Comparison of ENCODE assay signal across 23 cellular contexts in genomic region chr5:149998281-149998680, GRCh38. TPM values are rescaled to one million over a fixed set of nuclear protein-coding genes. Genes with fewer than 3 reads are reported as not detected.
DNase-seq lines count a peak whose midpoint lies in the region; ATAC-seq and TF ChIP-seq lines count a peak whose summit lies in the region.
"Had no signal": no experiment of that assay in that cellular context is flagged by ENCODE, and none has a peak within 500 bp of the region (broad histone marks: within the 10 kb centered on the region; RNA-seq: fewer than 3 reads in every experiment).

No MANE protein-coding gene starts in this region.

- intact Hi-C loops in CD4-positive, alpha-beta T cell (cut with DNase I, micrococcal nuclease): loop anchor here in 1 of 2 experiments (5.0 to 10.0 kb wide), 3 partner anchors 357 to 1613 kb away; partner anchors contain the start of genes FBXO38 and TCOF1
- intact Hi-C loops in natural killer cell (cut with micrococcal nuclease): no loop called here

- peaks cover 31% of the 10 kb centered on the region for H3K4me1 ChIP-seq in parathyroid adenoma

- H3K9ac ChIP-seq in parathyroid adenoma: no peak overlapping the region
- H3K9ac ChIP-seq: SK-N-SH had no signal

- peak overlapping the region; percentile 95 for H3K27ac Mint-ChIP-seq in CD4-positive, alpha-beta T cell
- peak overlapping the region; percentile 74 to 93 for H3K27ac Mint-ChIP-seq in natural killer cell

- peak overlapping the region; percentile 91 for H3K4me3 Mint-ChIP-seq in CD4-positive, alpha-beta T cell
- H3K4me3 Mint-ChIP-seq in natural killer cell: peak overlapping the region; percentile 84

- no peak overlapping the region for H2AFZ ChIP-seq in parathyroid adenoma

- POLR2A ChIA-PET in CD4-positive, alpha-beta T cell (lab: Charles Lee): no interaction called here

- peak overlapping the region; percentile 73 for H3K4me2 ChIP-seq in parathyroid adenoma (ENCODE audit: low read length)
- H3K4me2 ChIP-seq: SK-N-SH had no signal

- no peak for DNase-seq in CD4-positive, alpha-beta T cell
- DNase-seq in natural killer cell (no peak), Kasumi-1 (lab: John Stamatoyannopoulos, UW) (no peak), GF-D8 (lab: John Stamatoyannopoulos, UW) (no peak), brain microvascular endothelial cell (no peak)
- DNase-seq: C1 segment of cervical spinal cord; CD8-positive, alpha-beta memory T cell; DMS53; GOT3; MG63; NCI-H1105 treated with DMSO at 0.1 percent for 48 hours; NCI-H146; NCI-H1930; NCI-H2107; NCI-H446; NCI-H524 treated with DMSO at 0.1 percent for 48 hours; NCI-H774; SK-N-SH had no signal

- H3K9me3 ChIP-seq in CD4-positive, alpha-beta T cell (ENCODE audit: control insufficient read depth, low read length): no peaks in the 10 kb centered on the region
- H3K9me3 ChIP-seq in parathyroid adenoma (ENCODE audit: control insufficient read depth, low read length): no peaks in the 10 kb centered on the region
- H3K9me3 ChIP-seq: HAP-1, MG63, SK-N-SH had no signal

- H3K27ac ChIP-seq in C4-2B: peak overlapping the region; percentile 96
- no peak overlapping the region for H3K27ac ChIP-seq in CD4-positive, alpha-beta T cell (ENCODE audit: low read depth, low read length)
- no peak overlapping the region for H3K27ac ChIP-seq in parathyroid adenoma
- H3K27ac ChIP-seq in brain microvascular endothelial cell: no peak overlapping the region

- H3K9me3 Mint-ChIP-seq in CD4-positive, alpha-beta T cell: no peaks in the 10 kb centered on the region
- H3K9me3 Mint-ChIP-seq in natural killer cell: no peaks in the 10 kb centered on the region
- H3K9me3 Mint-ChIP-seq: CD8-positive, alpha-beta memory T cell had no signal

- CTCF ChIA-PET in CD4-positive, alpha-beta T cell (lab: Charles Lee): interaction anchor here (3.1 kb wide), 1 partner anchor 7 kb away, joined by 14 read pairs; no protein-coding TSS in a partner anchor

- H3K27me3 ChIP-seq in CD4-positive, alpha-beta T cell (ENCODE audit: control insufficient read depth, insufficient read depth, low read length): no peaks in the 10 kb centered on the region
- H3K27me3 ChIP-seq in parathyroid adenoma (ENCODE audit: control insufficient read depth, insufficient read depth, low read length) (no peaks in the 10 kb centered on the region), brain microvascular endothelial cell (replicated peaks) (no peaks in the 10 kb centered on the region)
- H3K27me3 ChIP-seq: MG63 had no signal

- H3K4me3 ChIP-seq in parathyroid adenoma (ENCODE audit: low read depth, low read length): no peak overlapping the region
- H3K4me3 ChIP-seq in brain microvascular endothelial cell (ENCODE audit: low read depth, low read length): no peak overlapping the region
- H3K4me3 ChIP-seq: GM12878, HAP-1, MG63 had no signal

- peaks cover 37% of the 10 kb centered on the region for H3K4me1 Mint-ChIP-seq in CD4-positive, alpha-beta T cell (ENCODE audit: low read depth)
- peaks cover 32 to 37% of the 10 kb centered on the region in 2 donors for H3K4me1 Mint-ChIP-seq in natural killer cell

- peaks cover 23% of the 10 kb centered on the region for H3K36me3 Mint-ChIP-seq in CD4-positive, alpha-beta T cell (ENCODE audit: low read depth)
- H3K36me3 Mint-ChIP-seq in natural killer cell: no peaks in the 10 kb centered on the region

- TF ChIP-seq CTCF in C4-2B (conservative IDR thresholded peaks at IDR 0.05) (no peak), natural killer cell (IDR thresholded peaks at IDR 0.05) (no peak), parathyroid adenoma (IDR thresholded peaks at IDR 0.05) (no peak), brain microvascular endothelial cell (IDR thresholded peaks at IDR 0.05; ENCODE audit: low read depth, low read length, missing control alignments) (no peak)
- TF ChIP-seq CTCF in CD4-positive, alpha-beta T cell (IDR thresholded peaks at IDR 0.05): no peak

- in situ Hi-C loops in brain microvascular endothelial cell (cut with HindIII; ENCODE audit: low pct_ligation_motif_present, low sequenced_read_pairs): loop anchor here (25.0 kb wide), 1 partner anchor 361 kb away; no protein-coding TSS in a partner anchor

- H3K36me3 ChIP-seq in parathyroid adenoma (ENCODE audit: control insufficient read depth, insufficient read depth, low read length): no peaks in the 10 kb centered on the region
- H3K36me3 ChIP-seq in brain microvascular endothelial cell (replicated peaks): no peaks in the 10 kb centered on the region
- H3K36me3 ChIP-seq: HAP-1 had no signal

- peaks cover 10% of the 10 kb centered on the region for H3K79me2 ChIP-seq in parathyroid adenoma

- no peaks in the 10 kb centered on the region for H3K27me3 Mint-ChIP-seq in CD4-positive, alpha-beta T cell
- no peaks in the 10 kb centered on the region for H3K27me3 Mint-ChIP-seq in natural killer cell (ENCODE audit: low read depth in 2 of 2)
- H3K27me3 Mint-ChIP-seq: CD8-positive, alpha-beta memory T cell had no signal

- no peak for ATAC-seq in CD4-positive, alpha-beta T cell (ENCODE audit: poor library complexity)
- ATAC-seq in natural killer cell: no peak
- ATAC-seq: GM12878, K562 had no signal

RNA-seq across cellular contexts. Expression of gene TIGD6, which starts 2.2 kb away (rescaled TPM):
- total RNA-seq in CD4-positive, alpha-beta T cell: 1 to 10 TPM; 1.0 to 1.4 TPM
- total RNA-seq in natural killer cell: 1 to 10 TPM; 1.8 to 3.9 (median 2.5) TPM

RNA-seq across cellular contexts. Expression of gene HMGXB3, which starts 2.3 kb away (rescaled TPM):
- 10 to 100 TPM; 27.4 to 29.3 TPM for total RNA-seq in CD4-positive, alpha-beta T cell
- 10 to 100 TPM; 39.0 to 46.5 (median 45.8) TPM for total RNA-seq in natural killer cell

RNA-seq across cellular contexts. Expression of gene SLC26A2, which starts 37.7 kb away (rescaled TPM):
- 1 to 10 TPM; 2.8 to 4.2 TPM for total RNA-seq in CD4-positive, alpha-beta T cell
- total RNA-seq in natural killer cell: 10 to 100 TPM in 1 of 3 donors, 1 to 10 TPM in 2; 6.2 to 10.9 (median 8.1) TPM

RNA-seq across cellular contexts. Expression of gene PDE6A, which starts 53.7 kb away (rescaled TPM):
- total RNA-seq in CD4-positive, alpha-beta T cell: not detected
- total RNA-seq in natural killer cell: not detected
- total RNA-seq: CD8-positive, alpha-beta memory T cell; GM12878 had no signal
